Comparison of ENCODE assay signal across 39 cellular contexts in genomic region chr16:59440-60059, GRCh38.
"Had no signal": no experiment of that assay in that cellular context is flagged by ENCODE, and none has a peak within 500 bp of the region (broad histone marks: within the 10 kb centered on the region; RNA-seq: fewer than 3 reads in every experiment).

No MANE protein-coding gene starts in this region.

- H3K4me2 ChIP-seq: KMS-11 had no signal

- DNase-seq: activated B cell treated with CpG ODN at 0.5 μM for 24 hours; activated CD4-positive, alpha-beta memory T cell treated with anti-CD3 and anti-CD28 coated beads for 36 hours; activated CD4-positive, alpha-beta T cell treated with anti-CD3 and anti-CD28 coated beads for 4 hours; activated CD4-positive, alpha-beta T cell treated with anti-CD3 and anti-CD28 coated beads, Interleukin-2, amount 50 U/mL, for 1 hour; activated CD4-positive, CD25-positive, alpha-beta regulatory T cell treated with anti-CD3 and anti-CD28 coated beads, Interleukin-2, amount 50 U/mL, for 72 hours; activated CD8-positive, alpha-beta memory T cell treated with anti-CD3 and anti-CD28 coated beads, Interleukin-2, amount 50 U/mL, for 4 hours; activated gamma-delta T cell treated with Interleukin-2 at 50 U/mL for 16 hours; activated naive CD4-positive, alpha-beta T cell treated with anti-CD3 and anti-CD28 coated beads for 36 hours; activated T-cell treated with anti-CD3 and anti-CD28 coated beads for 4 hours; activated T-cell treated with anti-CD3 and anti-CD28 coated beads, Interleukin-2, amount 50 U/mL, for 4 hours; adrenal gland; body of pancreas; MM.1S; MV-4-11; NCI-H1092; NCI-H1436 treated with DMSO at 0.1 percent for 48 hours; NCI-H1694 treated with DMSO at 0.1 percent for 48 hours; NCI-H2029; NCI-H2107; NCI-H2171; NCI-H2227 treated with DMSO at 0.1 percent for 48 hours; NCI-H446; NCI-H510A treated with DMSO at 0.1 percent for 48 hours; NCI-H526 treated with DMSO at 0.1 percent for 48 hours; NCI-H82; NK-92 treated with Interleukin-12 subunit alpha and Interleukin-12 subunit beta, amount 100 ng/mL, for 24 hours; PC-3; Peyer's patch; Right ventricle myocardium superior; RPMI8226; SW 1271; T-helper 1 cell; T-helper 2 cell; T-helper 9 cell had no signal

- H3K9me3 ChIP-seq: adrenal gland, body of pancreas, breast epithelium, Peyer's patch had no signal

- H3K4me1 Mint-ChIP-seq: activated B cell treated with CpG ODN at 0.5 μM for 24 hours had no signal

- H3K36me3 Mint-ChIP-seq: activated naive CD4-positive, alpha-beta T cell treated with anti-CD3 and anti-CD28 coated beads, Interleukin-2, amount 50 U/mL, for 72 hours had no signal

- H3K9ac ChIP-seq: KMS-11 had no signal

- H3K27me3 Mint-ChIP-seq: activated B cell treated with CpG ODN at 0.5 μM for 24 hours; activated CD4-positive, alpha-beta memory T cell treated with anti-CD3 and anti-CD28 coated beads for 36 hours had no signal

- ATAC-seq: activated naive CD4-positive, alpha-beta T cell treated with anti-CD3 and anti-CD28 coated beads, Interleukin-2, amount 50 U/mL, for 72 hours; activated T-cell treated with anti-CD3 and anti-CD28 coated beads, Interleukin-2, amount 50 U/mL, for 4 hours; body of pancreas; PC-3 had no signal

- H3K27me3 ChIP-seq: adrenal gland, body of pancreas, breast epithelium, Peyer's patch had no signal

- H3K9me3 Mint-ChIP-seq: activated B cell treated with CpG ODN at 0.5 μM for 24 hours; activated CD4-positive, alpha-beta memory T cell treated with anti-CD3 and anti-CD28 coated beads for 36 hours; activated naive CD4-positive, alpha-beta T cell treated with anti-CD3 and anti-CD28 coated beads for 36 hours; activated naive CD4-positive, alpha-beta T cell treated with anti-CD3 and anti-CD28 coated beads, Interleukin-2, amount 50 U/mL, for 72 hours; activated T-cell treated with anti-CD3 and anti-CD28 coated beads, Interleukin-2, amount 50 U/mL, for 4 hours; activated T-helper 1 cell treated with anti-CD3 and anti-CD28 coated beads, Interleukin-12 subunit alpha, Interleukin-12 subunit beta, Interleukin-2, Interleukin-4 antibody, amounts not matched to agents 30 ng/mL and 10 ng/mL and 1 ng/mL, durations not matched to agents 14 hours and 24 hours and 36 hours had no signal

- H3K4me1 ChIP-seq: adrenal gland, breast epithelium had no signal

- H3K4me3 ChIP-seq: adrenal gland, body of pancreas, breast epithelium, Peyer's patch had no signal

- H3K27ac ChIP-seq: adrenal gland, body of pancreas, breast epithelium, KMS-11, Peyer's patch, VCaP had no signal

- H3K27ac Mint-ChIP-seq: activated B cell treated with CpG ODN at 0.5 μM for 24 hours; activated CD4-positive, alpha-beta memory T cell treated with anti-CD3 and anti-CD28 coated beads for 36 hours; activated naive CD4-positive, alpha-beta T cell treated with anti-CD3 and anti-CD28 coated beads for 36 hours; activated naive CD4-positive, alpha-beta T cell treated with anti-CD3 and anti-CD28 coated beads, Interleukin-2, amount 50 U/mL, for 72 hours; activated T-helper 1 cell treated with anti-CD3 and anti-CD28 coated beads, Interleukin-12 subunit alpha, Interleukin-12 subunit beta, Interleukin-2, Interleukin-4 antibody, amounts not matched to agents 30 ng/mL and 10 ng/mL and 1 ng/mL, durations not matched to agents 14 hours and 24 hours and 36 hours had no signal

- H3K4me3 Mint-ChIP-seq: activated B cell treated with CpG ODN at 0.5 μM for 24 hours; activated CD4-positive, alpha-beta memory T cell treated with anti-CD3 and anti-CD28 coated beads for 36 hours; activated naive CD4-positive, alpha-beta T cell treated with anti-CD3 and anti-CD28 coated beads for 36 hours; activated T-cell treated with anti-CD3 and anti-CD28 coated beads, Interleukin-2, amount 50 U/mL, for 4 hours; activated T-helper 1 cell treated with anti-CD3 and anti-CD28 coated beads, Interleukin-12 subunit alpha, Interleukin-12 subunit beta, Interleukin-2, Interleukin-4 antibody, amounts not matched to agents 30 ng/mL and 10 ng/mL and 1 ng/mL, durations not matched to agents 14 hours and 24 hours and 36 hours had no signal
